ENCODE assay signal across 1 cellular context in genomic region chr1:116292929-116293725, GRCh38.
TF ChIP-seq lines count a peak whose summit lies in the region.

No MANE protein-coding gene starts in this region.

TF ChIP-seq in HepG2, 621 proteins besides CTCF, POLR2A, EP300 and RAD21 (continued from another document and continues in another):
- TF ChIP-seq KIAA2018 (CRISPR knock-in tag; IDR thresholded peaks at IDR 0.05; ENCODE audit: borderline replicate concordance) (no peak), HNRNPL (IDR thresholded peaks at IDR 0.05; ENCODE audit: low read depth, low read length) (no peak), ZNF546 (CRISPR knock-in tag; conservative IDR thresholded peaks at IDR 0.05) (no peak), FOXJ3 (CRISPR knock-in tag; IDR thresholded peaks at IDR 0.05; ENCODE audit: borderline replicate concordance) (peak; percentile 97), ARHGAP35 (CRISPR knock-in tag; IDR thresholded peaks at IDR 0.05; ENCODE audit: borderline replicate concordance) (no peak), ZNF766 (CRISPR knock-in tag; IDR thresholded peaks at IDR 0.05; ENCODE audit: borderline replicate concordance) (no peak), SP140L (CRISPR knock-in tag; IDR thresholded peaks at IDR 0.05; ENCODE audit: borderline replicate concordance) (no peak), POLR2AphosphoS5 (IDR thresholded peaks at IDR 0.05; ENCODE audit: low read depth, low read length) (no peak), GPN1 (CRISPR knock-in tag; IDR thresholded peaks at IDR 0.05; ENCODE audit: borderline replicate concordance) (no peak), JUN (CRISPR knock-in tag; IDR thresholded peaks at IDR 0.05) (peak; percentile 74; the same call in 1 of the 2 replicates), MIXL1 (CRISPR knock-in tag; IDR thresholded peaks at IDR 0.05) (peak; percentile 94), MED1 (CRISPR knock-in tag; IDR thresholded peaks at IDR 0.05) (peak; percentile 95), TSC22D2 (CRISPR knock-in tag; IDR thresholded peaks at IDR 0.05; ENCODE audit: borderline replicate concordance) (no peak), KMT2B (CRISPR knock-in tag; IDR thresholded peaks at IDR 0.05) (no peak), HDAC2 (CRISPR knock-in tag; IDR thresholded peaks at IDR 0.05) (peak; percentile 97), CENPBD1 (CRISPR knock-in tag; IDR thresholded peaks at IDR 0.05; ENCODE audit: borderline replicate concordance, low read depth) (no peak), ZBTB2 (CRISPR knock-in tag; IDR thresholded peaks at IDR 0.05; ENCODE audit: low read depth) (no peak), AKNA (CRISPR knock-in tag; IDR thresholded peaks at IDR 0.05; ENCODE audit: borderline replicate concordance) (no peak), TEAD3 (CRISPR knock-in tag; optimal IDR thresholded peaks at IDR 0.05; ENCODE audit: borderline replicate concordance) (peak; percentile 82), THAP11 (CRISPR knock-in tag; IDR thresholded peaks at IDR 0.05) (peak; percentile 74), HCFC1 (IDR thresholded peaks at IDR 0.05; ENCODE audit: low read depth, low read length) (no peak), FOSL1 (CRISPR knock-in tag; IDR thresholded peaks at IDR 0.05; ENCODE audit: borderline replicate concordance) (peak; percentile 44; the same call in 1 of the 2 replicates), ZNF333 (CRISPR knock-in tag; IDR thresholded peaks at IDR 0.05; ENCODE audit: borderline replicate concordance) (no peak), FOXM1 (CRISPR knock-in tag; IDR thresholded peaks at IDR 0.05) (no peak), EED (CRISPR knock-in tag; IDR thresholded peaks at IDR 0.05) (no peak), PBX2 (CRISPR knock-in tag; IDR thresholded peaks at IDR 0.05) (no peak), ZFP82 (CRISPR knock-in tag; IDR thresholded peaks at IDR 0.05; ENCODE audit: borderline replicate concordance) (no peak), SOX6 (IDR thresholded peaks at IDR 0.05) (no peak), SOX6 (CRISPR knock-in tag; IDR thresholded peaks at IDR 0.05) (peak; percentile 98), NPAS2 (CRISPR knock-in tag; IDR thresholded peaks at IDR 0.05; ENCODE audit: borderline replicate concordance) (no peak), MTA3 (CRISPR knock-in tag; IDR thresholded peaks at IDR 0.05) (no peak), ATM (IDR thresholded peaks at IDR 0.05; ENCODE audit: borderline replicate concordance) (no peak), DNMT1 (CRISPR knock-in tag; IDR thresholded peaks at IDR 0.05) (no peak)
- TF ChIP-seq, protein P1, sequence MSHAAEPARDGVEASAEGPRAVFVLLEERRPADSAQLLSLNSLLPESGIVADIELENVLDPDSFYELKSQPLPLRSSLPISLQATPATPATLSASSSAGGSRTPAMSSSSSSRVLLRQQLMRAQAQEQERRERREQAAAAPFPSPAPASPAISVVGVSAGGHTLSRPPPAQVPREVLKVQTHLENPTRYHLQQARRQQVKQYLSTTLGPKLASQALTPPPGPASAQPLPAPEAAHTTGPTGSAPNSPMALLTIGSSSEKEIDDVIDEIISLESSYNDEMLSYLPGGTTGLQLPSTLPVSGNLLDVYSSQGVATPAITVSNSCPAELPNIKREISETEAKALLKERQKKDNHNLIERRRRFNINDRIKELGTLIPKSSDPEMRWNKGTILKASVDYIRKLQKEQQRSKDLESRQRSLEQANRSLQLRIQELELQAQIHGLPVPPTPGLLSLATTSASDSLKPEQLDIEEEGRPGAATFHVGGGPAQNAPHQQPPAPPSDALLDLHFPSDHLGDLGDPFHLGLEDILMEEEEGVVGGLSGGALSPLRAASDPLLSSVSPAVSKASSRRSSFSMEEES (CRISPR knock-in tag; IDR thresholded peaks at IDR 0.05): peak; percentile 62
- TF ChIP-seq, protein P2, sequence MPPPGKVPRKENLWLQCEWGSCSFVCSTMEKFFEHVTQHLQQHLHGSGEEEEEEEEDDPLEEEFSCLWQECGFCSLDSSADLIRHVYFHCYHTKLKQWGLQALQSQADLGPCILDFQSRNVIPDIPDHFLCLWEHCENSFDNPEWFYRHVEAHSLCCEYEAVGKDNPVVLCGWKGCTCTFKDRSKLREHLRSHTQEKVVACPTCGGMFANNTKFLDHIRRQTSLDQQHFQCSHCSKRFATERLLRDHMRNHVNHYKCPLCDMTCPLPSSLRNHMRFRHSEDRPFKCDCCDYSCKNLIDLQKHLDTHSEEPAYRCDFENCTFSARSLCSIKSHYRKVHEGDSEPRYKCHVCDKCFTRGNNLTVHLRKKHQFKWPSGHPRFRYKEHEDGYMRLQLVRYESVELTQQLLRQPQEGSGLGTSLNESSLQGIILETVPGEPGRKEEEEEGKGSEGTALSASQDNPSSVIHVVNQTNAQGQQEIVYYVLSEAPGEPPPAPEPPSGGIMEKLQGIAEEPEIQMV (CRISPR knock-in tag; IDR thresholded peaks at IDR 0.05; ENCODE audit: low read depth): no peak
- TF ChIP-seq, protein P3, sequence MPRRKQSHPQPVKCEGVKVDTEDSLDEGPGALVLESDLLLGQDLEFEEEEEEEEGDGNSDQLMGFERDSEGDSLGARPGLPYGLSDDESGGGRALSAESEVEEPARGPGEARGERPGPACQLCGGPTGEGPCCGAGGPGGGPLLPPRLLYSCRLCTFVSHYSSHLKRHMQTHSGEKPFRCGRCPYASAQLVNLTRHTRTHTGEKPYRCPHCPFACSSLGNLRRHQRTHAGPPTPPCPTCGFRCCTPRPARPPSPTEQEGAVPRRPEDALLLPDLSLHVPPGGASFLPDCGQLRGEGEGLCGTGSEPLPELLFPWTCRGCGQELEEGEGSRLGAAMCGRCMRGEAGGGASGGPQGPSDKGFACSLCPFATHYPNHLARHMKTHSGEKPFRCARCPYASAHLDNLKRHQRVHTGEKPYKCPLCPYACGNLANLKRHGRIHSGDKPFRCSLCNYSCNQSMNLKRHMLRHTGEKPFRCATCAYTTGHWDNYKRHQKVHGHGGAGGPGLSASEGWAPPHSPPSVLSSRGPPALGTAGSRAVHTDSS (CRISPR knock-in tag; conservative IDR thresholded peaks at IDR 0.05): no peak
- TF ChIP-seq, protein P4, sequence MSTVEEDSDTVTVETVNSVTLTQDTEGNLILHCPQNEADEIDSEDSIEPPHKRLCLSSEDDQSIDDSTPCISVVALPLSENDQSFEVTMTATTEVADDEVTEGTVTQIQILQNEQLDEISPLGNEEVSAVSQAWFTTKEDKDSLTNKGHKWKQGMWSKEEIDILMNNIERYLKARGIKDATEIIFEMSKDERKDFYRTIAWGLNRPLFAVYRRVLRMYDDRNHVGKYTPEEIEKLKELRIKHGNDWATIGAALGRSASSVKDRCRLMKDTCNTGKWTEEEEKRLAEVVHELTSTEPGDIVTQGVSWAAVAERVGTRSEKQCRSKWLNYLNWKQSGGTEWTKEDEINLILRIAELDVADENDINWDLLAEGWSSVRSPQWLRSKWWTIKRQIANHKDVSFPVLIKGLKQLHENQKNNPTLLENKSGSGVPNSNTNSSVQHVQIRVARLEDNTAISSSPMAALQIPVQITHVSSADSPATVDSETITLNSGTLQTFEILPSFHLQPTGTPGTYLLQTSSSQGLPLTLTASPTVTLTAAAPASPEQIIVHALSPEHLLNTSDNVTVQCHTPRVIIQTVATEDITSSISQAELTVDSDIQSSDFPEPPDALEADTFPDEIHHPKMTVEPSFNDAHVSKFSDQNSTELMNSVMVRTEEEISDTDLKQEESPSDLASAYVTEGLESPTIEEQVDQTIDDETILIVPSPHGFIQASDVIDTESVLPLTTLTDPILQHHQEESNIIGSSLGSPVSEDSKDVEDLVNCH (CRISPR knock-in tag; IDR thresholded peaks at IDR 0.05): no peak
